ENCODE assay signal across 13 cellular contexts in the genomic region with DNA sequence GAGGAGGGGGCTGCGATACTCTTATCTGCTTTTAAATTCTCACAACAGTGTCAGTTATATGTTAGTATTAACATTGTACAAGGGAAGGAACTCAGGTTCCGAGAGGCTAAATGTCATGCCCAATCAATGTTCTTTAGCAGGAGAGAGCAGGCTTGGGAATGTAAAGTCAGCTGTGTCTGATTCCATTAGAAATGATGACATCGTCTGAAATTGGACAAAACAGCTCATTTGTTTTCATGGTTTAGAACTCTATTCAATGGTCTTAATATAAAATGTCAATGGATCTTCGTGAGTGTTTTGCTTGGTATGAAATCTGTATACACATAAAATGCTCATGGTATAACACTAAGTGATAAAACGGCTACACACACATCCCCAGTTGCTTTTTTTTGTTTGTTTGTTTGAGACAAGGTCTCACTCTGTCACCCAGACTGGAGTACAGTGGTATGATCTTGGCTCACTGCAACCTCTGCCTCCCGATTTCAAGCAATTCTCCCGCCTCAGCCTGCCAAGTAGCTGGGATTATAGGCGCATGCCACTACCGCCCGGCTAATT. TPM values are rescaled to one million over a fixed set of nuclear protein-coding genes. Genes with fewer than 3 reads are reported as not detected.
A peak's percentile ranks its signal among the peaks of the same experiment; 100 is the strongest.
DNase-seq lines count a peak whose midpoint lies in the region; ATAC-seq and TF ChIP-seq lines count a peak whose summit lies in the region.
"Had no signal": no experiment of that assay in that cellular context is flagged by ENCODE, and none has a peak within 500 bp of the region (broad histone marks: within the 10 kb centered on the region; RNA-seq: fewer than 3 reads in every experiment).

No MANE protein-coding gene starts in this region.

- no peak overlapping the region for H3K4me3 ChIP-seq in HEK293 (ENCODE audit: low read depth, low read length)
- H3K4me3 ChIP-seq: BLaER1, GM23338 had no signal

- H3K36me3 ChIP-seq in HEK293 (ENCODE audit: control insufficient read depth in 2 of 2, insufficient read depth in 1 of 2, low read length in 2 of 2), result no peaks in the 10 kb centered on the region
- H3K36me3 ChIP-seq: BLaER1 had no signal

- no peak for ATAC-seq in GM18873 (IDR thresholded peaks at IDR 0.05; ENCODE audit: low FRiP score, unreplicated experiment)
- ATAC-seq: GM23338 had no signal

- H3K27me3 Mint-ChIP-seq in endothelial cell (ENCODE audit: unreplicated experiment), result peaks cover 1% of the 10 kb centered on the region
- H3K27me3 Mint-ChIP-seq: CD4-positive, CD25-positive, alpha-beta regulatory T cell had no signal

- H3K36me3 Mint-ChIP-seq in endothelial cell (ENCODE audit: low read depth, unreplicated experiment), result no peaks in the 10 kb centered on the region
- H3K36me3 Mint-ChIP-seq: CD4-positive, CD25-positive, alpha-beta regulatory T cell had no signal

- no peaks in the 10 kb centered on the region for H3K9me3 Mint-ChIP-seq in endothelial cell (ENCODE audit: unreplicated experiment)
- H3K9me3 Mint-ChIP-seq: CD4-positive, CD25-positive, alpha-beta regulatory T cell; GM23338 had no signal

- CTCF ChIA-PET in HEK293 (lab: Yijun Ruan, JAX), result interaction anchor here (1.0 kb wide), 1 partner anchor 9 kb away, joined by 3 read pairs; no protein-coding TSS in a partner anchor

- POLR2A ChIA-PET in HEK293 (lab: Yijun Ruan, JAX), result no interaction called here

- H3K9me3 ChIP-seq in HEK293 (ENCODE audit: control insufficient read depth, insufficient read depth, low read depth, low read length), result no peaks in the 10 kb centered on the region
- H3K9me3 ChIP-seq: BLaER1 had no signal

- H3K4me1 ChIP-seq in HEK293 (ENCODE audit: control insufficient read depth, insufficient read depth, low read length), result no peaks in the 10 kb centered on the region
- H3K4me1 ChIP-seq: BLaER1 had no signal

- TF ChIP-seq CTCF in HEK293 (tag by site-specific recombination; IDR thresholded peaks at IDR 0.05), result no peak
- no peak for TF ChIP-seq CTCF in endothelial cell (IDR thresholded peaks at IDR 0.05; ENCODE audit: unreplicated experiment)

- no peaks in the 10 kb centered on the region for H3K4me1 Mint-ChIP-seq in endothelial cell (ENCODE audit: unreplicated experiment)
- H3K4me1 Mint-ChIP-seq: CD4-positive, CD25-positive, alpha-beta regulatory T cell had no signal

- H3K4me3 Mint-ChIP-seq in endothelial cell (ENCODE audit: unreplicated experiment), result no peak overlapping the region
- H3K4me3 Mint-ChIP-seq: CD4-positive, CD25-positive, alpha-beta regulatory T cell; GM23338 had no signal

- H3K27ac ChIP-seq in HEK293 (ENCODE audit: extremely low read depth, low read depth, low read length), result no peak overlapping the region
- H3K27ac ChIP-seq: BLaER1 had no signal

- H3K27ac Mint-ChIP-seq in endothelial cell (ENCODE audit: unreplicated experiment), result no peak overlapping the region
- H3K27ac Mint-ChIP-seq: CD4-positive, CD25-positive, alpha-beta regulatory T cell; GM23338 had no signal

- peak; percentile 13 for DNase-seq in OCI-M1 (lab: John Stamatoyannopoulos, UW)
- peak; percentile 32 for DNase-seq in fibroblast of peridontal ligament (ENCODE audit: extremely low read depth)
- no peak for DNase-seq in NCI-H345 (lab: John Stamatoyannopoulos, UW)
- no peak for DNase-seq in endothelial cell (ENCODE audit: low spot score)
- DNase-seq: AML-193; CD4-positive, CD25-positive, alpha-beta regulatory T cell; DMS53; GF-D8; H7 had no signal

TF ChIP-seq in HEK293, 187 proteins besides CTCF, POLR2A, EP300 and RAD21:
- TF ChIP-seq ZNF521 (tag by site-specific recombination; IDR thresholded peaks at IDR 0.05) (no peak), ZNF146 (tag by site-specific recombination; IDR thresholded peaks at IDR 0.05) (no peak), ZNF341 (tag by site-specific recombination; IDR thresholded peaks at IDR 0.05; ENCODE audit: low read depth) (no peak), REPIN1 (tag by site-specific recombination; IDR thresholded peaks at IDR 0.05; ENCODE audit: low read depth) (no peak), ZNF133 (tag by site-specific recombination; IDR thresholded peaks at IDR 0.05) (no peak), MYNN (tag by site-specific recombination; IDR thresholded peaks at IDR 0.05; ENCODE audit: borderline replicate concordance) (no peak), ZNF112 (tag by site-specific recombination; IDR thresholded peaks at IDR 0.05) (no peak), BCL11B (tag by site-specific recombination; IDR thresholded peaks at IDR 0.05; ENCODE audit: low read depth) (no peak), ZNF776 (tag by site-specific recombination; IDR thresholded peaks at IDR 0.05; ENCODE audit: borderline replicate concordance) (no peak), ZNF433 (tag by site-specific recombination; IDR thresholded peaks at IDR 0.05; ENCODE audit: low read depth) (no peak), ZNF660 (tag by site-specific recombination; IDR thresholded peaks at IDR 0.05) (no peak), ZNF350 (tag by site-specific recombination; IDR thresholded peaks at IDR 0.05) (no peak), KLF1 (tag by site-specific recombination; IDR thresholded peaks at IDR 0.05) (no peak)
- TF ChIP-seq, protein P1, sequence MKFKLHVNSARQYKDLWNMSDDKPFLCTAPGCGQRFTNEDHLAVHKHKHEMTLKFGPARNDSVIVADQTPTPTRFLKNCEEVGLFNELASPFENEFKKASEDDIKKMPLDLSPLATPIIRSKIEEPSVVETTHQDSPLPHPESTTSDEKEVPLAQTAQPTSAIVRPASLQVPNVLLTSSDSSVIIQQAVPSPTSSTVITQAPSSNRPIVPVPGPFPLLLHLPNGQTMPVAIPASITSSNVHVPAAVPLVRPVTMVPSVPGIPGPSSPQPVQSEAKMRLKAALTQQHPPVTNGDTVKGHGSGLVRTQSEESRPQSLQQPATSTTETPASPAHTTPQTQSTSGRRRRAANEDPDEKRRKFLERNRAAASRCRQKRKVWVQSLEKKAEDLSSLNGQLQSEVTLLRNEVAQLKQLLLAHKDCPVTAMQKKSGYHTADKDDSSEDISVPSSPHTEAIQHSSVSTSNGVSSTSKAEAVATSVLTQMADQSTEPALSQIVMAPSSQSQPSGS (tag by site-specific recombination; IDR thresholded peaks at IDR 0.05; ENCODE audit: low read depth), result peak; percentile 65; the same call in 1 of the 2 replicates
- TF ChIP-seq, protein P2, sequence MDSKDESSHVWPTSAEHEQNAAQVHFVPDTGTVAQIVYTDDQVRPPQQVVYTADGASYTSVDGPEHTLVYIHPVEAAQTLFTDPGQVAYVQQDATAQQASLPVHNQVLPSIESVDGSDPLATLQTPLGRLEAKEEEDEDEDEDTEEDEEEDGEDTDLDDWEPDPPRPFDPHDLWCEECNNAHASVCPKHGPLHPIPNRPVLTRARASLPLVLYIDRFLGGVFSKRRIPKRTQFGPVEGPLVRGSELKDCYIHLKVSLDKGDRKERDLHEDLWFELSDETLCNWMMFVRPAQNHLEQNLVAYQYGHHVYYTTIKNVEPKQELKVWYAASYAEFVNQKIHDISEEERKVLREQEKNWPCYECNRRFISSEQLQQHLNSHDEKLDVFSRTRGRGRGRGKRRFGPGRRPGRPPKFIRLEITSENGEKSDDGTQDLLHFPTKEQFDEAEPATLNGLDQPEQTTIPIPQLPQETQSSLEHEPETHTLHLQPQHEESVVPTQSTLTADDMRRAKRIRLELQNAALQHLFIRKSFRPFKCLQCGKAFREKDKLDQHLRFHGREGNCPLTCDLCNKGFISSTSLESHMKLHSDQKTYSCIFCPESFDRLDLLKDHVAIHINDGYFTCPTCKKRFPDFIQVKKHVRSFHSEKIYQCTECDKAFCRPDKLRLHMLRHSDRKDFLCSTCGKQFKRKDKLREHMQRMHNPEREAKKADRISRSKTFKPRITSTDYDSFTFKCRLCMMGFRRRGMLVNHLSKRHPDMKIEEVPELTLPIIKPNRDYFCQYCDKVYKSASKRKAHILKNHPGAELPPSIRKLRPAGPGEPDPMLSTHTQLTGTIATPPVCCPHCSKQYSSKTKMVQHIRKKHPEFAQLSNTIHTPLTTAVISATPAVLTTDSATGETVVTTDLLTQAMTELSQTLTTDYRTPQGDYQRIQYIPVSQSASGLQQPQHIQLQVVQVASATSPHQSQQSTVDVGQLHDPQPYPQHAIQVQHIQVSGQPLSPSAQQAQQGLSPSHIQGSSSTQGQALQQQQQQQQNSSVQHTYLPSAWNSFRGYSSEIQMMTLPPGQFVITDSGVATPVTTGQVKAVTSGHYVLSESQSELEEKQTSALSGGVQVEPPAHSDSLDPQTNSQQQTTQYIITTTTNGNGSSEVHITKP (tag by site-specific recombination; IDR thresholded peaks at IDR 0.05), result peak; percentile 94

RNA-seq across cellular contexts. Expression of a gene that starts 11.9 kb away (rescaled TPM):
- total RNA-seq in endothelial cell (ENCODE audit: unreplicated experiment), result 63.7 TPM

Comparison
In these comparisons a context has a peak if more than half of its experiments do, and no peak if none do; other contexts are left out.
1. DNase-seq: peak in OCI-M1 (single experiment) and fibroblast of peridontal ligament (single experiment); none in NCI-H345 (single experiment) and endothelial cell (single experiment).